9 cellular contexts compared by ENCODE assay signal in genomic region chr3:49787182-49787464, GRCh38. TPM values are rescaled to one million over a fixed set of nuclear protein-coding genes. Genes with fewer than 3 reads are reported as not detected.
DNase-seq lines count a peak whose midpoint lies in the region; ATAC-seq, FAIRE-seq and TF ChIP-seq lines count a peak whose summit lies in the region.
"Had no signal": no experiment of that assay in that cellular context is flagged by ENCODE, and none has a peak within 500 bp of the region (broad histone marks: within the 10 kb centered on the region; RNA-seq: fewer than 3 reads in every experiment).

No MANE protein-coding gene starts in this region.

- H3K27me3 ChIP-seq in foreskin keratinocyte (no peaks in the 10 kb centered on the region), gastrocnemius medialis (no peaks in the 10 kb centered on the region)

- TF ChIP-seq POLR2A in GM12892 (IDR thresholded peaks at IDR 0.05; ENCODE audit: low read depth, low read length) (no peak), gastrocnemius medialis (IDR thresholded peaks at IDR 0.05) (no peak)

- no peak for TF ChIP-seq CTCF in foreskin keratinocyte (conservative IDR thresholded peaks at IDR 0.05)
- no peak for TF ChIP-seq CTCF in gastrocnemius medialis (IDR thresholded peaks at IDR 0.05 in 4 of 5, conservative IDR thresholded peaks at IDR 0.05 in 1 of 5)

- in situ Hi-C loops in gastrocnemius medialis (cut with MboI; ENCODE audit: low sequenced_read_pairs in 4 of 4), result no loop called here

- no peaks in the 10 kb centered on the region for H3K9me3 Mint-ChIP-seq in T-cell

- peaks cover 0 to 11% of the 10 kb centered on the region in 2 donors for H3K36me3 ChIP-seq in gastrocnemius medialis

- DNase-seq in GM12892 (ENCODE audit: insufficient read length) (peak; percentile 5), T-cell (no peak), foreskin keratinocyte (peak in 1 of 2 donors; percentile 59), gastrocnemius medialis (no peak), NCI-H187 treated with DMSO at 0.1 percent for 48 hours (lab: John Stamatoyannopoulos, UW) (no peak), NCI-H345 treated with DMSO at 0.1 percent for 48 hours (lab: John Stamatoyannopoulos, UW; ENCODE audit: unreplicated experiment) (no peak)
- DNase-seq in activated CD4-positive, alpha-beta T cell treated with anti-CD3 and anti-CD28 coated beads, Interleukin-2, amount 50 U/mL, for 1 hour, result no peak

- POLR2A ChIA-PET in T-cell (lab: Charles Lee), result no interaction called here

- peaks cover 10% of the 10 kb centered on the region for H3K36me3 Mint-ChIP-seq in T-cell

- no peaks in the 10 kb centered on the region for H3K27me3 Mint-ChIP-seq in T-cell

- peak overlapping the region; percentile 56 to 93 (median 80) for H3K4me3 ChIP-seq in gastrocnemius medialis

- H3K27ac ChIP-seq in foreskin keratinocyte, result peak overlapping the region; percentile 86
- H3K27ac ChIP-seq in gastrocnemius medialis, result peak overlapping the region; percentile 90 to 97 (median 94)

- H3K9me3 ChIP-seq in gastrocnemius medialis, result no peaks in the 10 kb centered on the region

- CTCF ChIA-PET in T-cell (lab: Charles Lee), result no interaction called here

- FAIRE-seq in GM12892 (lab: Jason Lieb, UNC), result no peak

- peak overlapping the region; percentile 94 to 98 for H3K27ac Mint-ChIP-seq in T-cell

- ATAC-seq in T-cell (replicated peaks in 1 of 4) (no peak), foreskin keratinocyte (no peak), gastrocnemius medialis (no peak), GM19324 (IDR thresholded peaks at IDR 0.05; ENCODE audit: low FRiP score, unreplicated experiment) (no peak)

- intact Hi-C loops in gastrocnemius medialis (cut with DNase I; ENCODE audit: low total_unique reads), result loop anchor here (2.0 to 10.0 kb wide), 3 partner anchors 62 to 942 kb away; partner anchors contain the start of gene PRKAR2A

- H3K4me1 Mint-ChIP-seq in T-cell, result peaks cover 29 to 37% (median 32%) of the 10 kb centered on the region in 3 donors

- H3K4me3 Mint-ChIP-seq in T-cell, result peak overlapping the region; percentile 90 to 93 (median 91)

- peaks cover 3% of the 10 kb centered on the region for H3K4me1 ChIP-seq in foreskin keratinocyte
- peaks cover 10 to 21% of the 10 kb centered on the region in 2 donors for H3K4me1 ChIP-seq in gastrocnemius medialis

RNA-seq across cellular contexts. Expression of gene IP6K1, which starts 0.8 kb away (rescaled TPM):
- polyA plus RNA-seq in GM12892 (2012; ENCODE audit: missing spikeins), result 8.6 TPM
- total RNA-seq in T-cell, result 10 to 100 TPM; 31.6 to 62.2 (median 57.0) TPM
- total RNA-seq in foreskin keratinocyte, result 27.7 and 28.0 TPM in 2 replicates
- 13.3 and 16.1 TPM in 2 replicates for polyA plus RNA-seq in foreskin keratinocyte
- total RNA-seq in gastrocnemius medialis, result 10 to 100 TPM; 13.5 to 22.2 (median 19.5) TPM

RNA-seq across cellular contexts. Expression of gene CDHR4, which starts 12.6 kb away (rescaled TPM):
- polyA plus RNA-seq in GM12892 (2012; ENCODE audit: missing spikeins), result not detected
- total RNA-seq in T-cell (under 1 TPM in 4 of 5 donors, not detected in 1; 0.35 to 0.68 (median 0.36) TPM), foreskin keratinocyte (not detected in 2 replicates), gastrocnemius medialis (not detected)
- not detected in 2 replicates for polyA plus RNA-seq in foreskin keratinocyte
- total RNA-seq: subcutaneous adipose tissue had no signal

RNA-seq across cellular contexts. Expression of gene INKA1, which starts 15.9 kb away (rescaled TPM):
- 2.9 TPM for polyA plus RNA-seq in GM12892 (2012; ENCODE audit: missing spikeins)
- total RNA-seq in T-cell, result 1 to 10 TPM in 4 of 5 donors, under 1 TPM in 1; 0.73 to 2.7 (median 1.8) TPM
- 18.2 and 20.1 TPM in 2 replicates for total RNA-seq in foreskin keratinocyte
- polyA plus RNA-seq in foreskin keratinocyte, result 25.8 and 27.8 TPM in 2 replicates
- total RNA-seq in gastrocnemius medialis, result 10 to 100 TPM in 1 of 4 donors, 1 to 10 TPM in 2, not detected in 1; 1.1 to 10.9 (median 5.2) TPM

RNA-seq across cellular contexts. Expression of gene UBA7, which starts 26.6 kb away (rescaled TPM):
- 76.7 TPM for polyA plus RNA-seq in GM12892 (2012; ENCODE audit: missing spikeins)
- total RNA-seq in T-cell, result 100 to 1,000 TPM; 246 to 299 (median 293) TPM
- 4.3 and 6.7 TPM in 2 replicates for total RNA-seq in foreskin keratinocyte
- polyA plus RNA-seq in foreskin keratinocyte, result 3.9 and 4.8 TPM in 2 replicates
- total RNA-seq in gastrocnemius medialis, result 10 to 100 TPM in 1 of 4 donors, 1 to 10 TPM in 3; 3.5 to 16.1 (median 5.1) TPM
